In the genomic region with DNA sequence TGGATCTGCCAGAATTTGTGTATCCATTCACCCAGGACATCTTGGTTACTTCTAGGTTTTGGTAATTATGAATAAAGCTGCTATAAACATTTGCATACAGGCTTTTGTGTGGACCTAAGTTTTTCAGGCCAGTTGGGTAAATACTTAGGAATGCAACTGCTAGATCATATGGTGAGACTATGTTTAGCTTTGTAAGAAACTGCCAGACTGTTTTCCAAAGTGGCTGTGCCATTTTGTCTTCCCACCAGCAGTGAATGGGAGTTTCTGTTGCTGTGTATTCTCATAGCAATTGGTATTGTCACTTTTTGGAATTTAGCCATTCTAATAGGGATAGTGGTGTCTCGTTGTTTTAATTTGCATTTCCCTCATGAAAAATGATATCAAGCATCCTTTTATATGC, we compare ENCODE assay signal across 23 cellular contexts.
"Had no signal": no experiment of that assay in that cellular context is flagged by ENCODE, and none has a peak within 500 bp of the region (broad histone marks: within the 10 kb centered on the region; RNA-seq: fewer than 3 reads in every experiment).

No MANE protein-coding gene starts in this region.

- H3K4me3 Mint-ChIP-seq: natural killer cell; stimulated activated memory B cell treated with anti-CD40 and anti-IgM and Interleukin-4, amounts not matched to agents 10 μg/mL and 1 μg/mL and 100 μg/mL, for 72 hours; stimulated activated naive CD8-positive, alpha-beta T cell treated with anti-CD3 and anti-CD28 coated beads, Interleukin-15, Interleukin-2, amounts not matched to agents 100 ng/mL and 50 ng/mL, for 24 hours had no signal

- H3K27ac Mint-ChIP-seq: natural killer cell; stimulated activated memory B cell treated with anti-CD40 and anti-IgM and Interleukin-4, amounts not matched to agents 10 μg/mL and 1 μg/mL and 100 μg/mL, for 72 hours; stimulated activated naive CD8-positive, alpha-beta T cell treated with anti-CD3 and anti-CD28 coated beads, Interleukin-15, Interleukin-2, amounts not matched to agents 100 ng/mL and 50 ng/mL, for 24 hours had no signal

- H3K4me3 ChIP-seq: heart right ventricle, lower lobe of right lung, ovary, psoas muscle, sigmoid colon, skin epidermis, spleen, suprapubic skin, transverse colon, upper lobe of right lung, uterus had no signal

- DNase-seq: cortex of kidney; foreskin melanocyte; glutamatergic neuron; heart right ventricle; hippocampal formation; kidney glomerular epithelial cell; left ventricle myocardium superior; lower lobe of right lung; natural killer cell; occipital lobe; psoas muscle; sigmoid colon; spleen; stimulated activated CD4-positive, alpha-beta T cell treated with anti-CD3 and anti-CD28 coated beads, Interleukin-4, amount 100 ng/mL, for 4 hours; transverse colon; upper lobe of right lung; uterus had no signal

- H3K36me3 ChIP-seq: heart right ventricle, lower lobe of right lung, ovary, sigmoid colon, spleen, suprapubic skin, transverse colon, upper lobe of right lung, uterus had no signal

- H3K4me1 ChIP-seq: psoas muscle had no signal

- ATAC-seq: heart right ventricle; left ventricle myocardium superior; lower lobe of right lung; natural killer cell; psoas muscle; right cardiac atrium; stimulated activated memory B cell treated with anti-CD40 and anti-IgM and Interleukin-4, amounts not matched to agents 10 μg/mL and 1 μg/mL and 100 μg/mL, for 72 hours; upper lobe of right lung had no signal

- H3K9me3 ChIP-seq: heart right ventricle, lower lobe of right lung, ovary, psoas muscle, sigmoid colon, spleen, suprapubic skin, transverse colon, upper lobe of right lung, uterus had no signal

- H3K4me1 Mint-ChIP-seq: natural killer cell; stimulated activated memory B cell treated with anti-CD40 and anti-IgM and Interleukin-4, amounts not matched to agents 10 μg/mL and 1 μg/mL and 100 μg/mL, for 72 hours had no signal

- H3K9me3 Mint-ChIP-seq: natural killer cell; stimulated activated memory B cell treated with anti-CD40 and anti-IgM and Interleukin-4, amounts not matched to agents 10 μg/mL and 1 μg/mL and 100 μg/mL, for 72 hours; stimulated activated naive CD8-positive, alpha-beta T cell treated with anti-CD3 and anti-CD28 coated beads, Interleukin-15, Interleukin-2, amounts not matched to agents 100 ng/mL and 50 ng/mL, for 24 hours had no signal

- H3K36me3 Mint-ChIP-seq: natural killer cell; stimulated activated memory B cell treated with anti-CD40 and anti-IgM and Interleukin-4, amounts not matched to agents 10 μg/mL and 1 μg/mL and 100 μg/mL, for 72 hours had no signal
